In genomic region chr22:37561209-37562048, GRCh38 we compare ENCODE assay signal across 8 cellular contexts. TPM values are rescaled to one million over a fixed set of nuclear protein-coding genes. Genes with fewer than 3 reads are reported as not detected.
A peak's percentile ranks its signal among the peaks of the same experiment; 100 is the strongest.
DNase-seq lines count a peak whose midpoint lies in the region; ATAC-seq and TF ChIP-seq lines count a peak whose summit lies in the region.

No MANE protein-coding gene starts in this region.

- no peaks in the 10 kb centered on the region for H3K36me3 ChIP-seq in urinary bladder (ENCODE audit: insufficient read depth)

- peaks cover 2% of the 10 kb centered on the region for H3K4me1 ChIP-seq in urinary bladder (ENCODE audit: insufficient read depth)

- TF ChIP-seq CTCF in astrocyte of the cerebellum (IDR thresholded peaks at IDR 0.05; ENCODE audit: low read depth, low read length, missing control alignments), result peak; percentile 85

- under 1% methylated on average over 56 of the region's 57 CpGs for WGBS in urinary bladder

- in situ Hi-C loops in astrocyte of the cerebellum (cut with HindIII; ENCODE audit: low sequenced_read_pairs), result loop anchor here (10.0 kb wide), 1 partner anchor 237 kb away; no protein-coding TSS in a partner anchor

- H3K4me3 ChIP-seq in astrocyte of the cerebellum (ENCODE audit: low read depth, low read length), result peak overlapping the region; percentile 90
- H3K4me3 ChIP-seq in urinary bladder (ENCODE audit: low read depth, low read length), result peak overlapping the region; percentile 72

- peak overlapping the region; percentile 88 for H3K27ac ChIP-seq in urinary bladder (ENCODE audit: low read depth)

- ATAC-seq in HG03469 (IDR thresholded peaks at IDR 0.05; ENCODE audit: unreplicated experiment), result no peak

- peak; percentile 91 for DNase-seq in DMS 273 (lab: John Stamatoyannopoulos, UW; ENCODE audit: unreplicated experiment)
- DNase-seq in Kasumi-1 (lab: John Stamatoyannopoulos, UW), result peak; percentile 49 to 55
- peak; percentile 68 for DNase-seq in T1000 (lab: John Stamatoyannopoulos, UW)
- peak; percentile 76 for DNase-seq in astrocyte of the cerebellum (ENCODE audit: low read depth)
- peak; percentile 93 for DNase-seq in hepatic stellate cell (ENCODE audit: low spot score)
- peak; percentile 86 for DNase-seq in putamen (ENCODE audit: low spot score)

RNA-seq across cellular contexts. Expression of gene CDC42EP1, which starts 1.1 kb away (rescaled TPM):
- 6.6 TPM for total RNA-seq in urinary bladder
- 34.5 TPM for polyA plus RNA-seq in urinary bladder

RNA-seq across cellular contexts. Expression of gene LGALS2, which starts 18.5 kb away (rescaled TPM):
- not detected for total RNA-seq in urinary bladder
- 0.37 TPM for polyA plus RNA-seq in urinary bladder

RNA-seq across cellular contexts. Expression of gene CARD10, which starts 42.2 kb away (rescaled TPM):
- total RNA-seq in urinary bladder, result 4.5 TPM
- polyA plus RNA-seq in urinary bladder, result 16.6 TPM

RNA-seq across cellular contexts. Expression of gene GGA1, which starts 47.2 kb away (rescaled TPM):
- 29.3 TPM for total RNA-seq in urinary bladder
- polyA plus RNA-seq in urinary bladder, result 45.4 TPM
